Comparison of ENCODE assay signal across 17 cellular contexts in genomic region chr15:62063851-62064635, GRCh38. TPM values are rescaled to one million over a fixed set of nuclear protein-coding genes. Genes with fewer than 3 reads are reported as not detected.
DNase-seq lines count a peak whose midpoint lies in the region; ATAC-seq and TF ChIP-seq lines count a peak whose summit lies in the region.
"Had no signal": no experiment of that assay in that cellular context is flagged by ENCODE, and none has a peak within 500 bp of the region (broad histone marks: within the 10 kb centered on the region; RNA-seq: fewer than 3 reads in every experiment).

No MANE protein-coding gene starts in this region.

- intact Hi-C loops in A673 (cut with micrococcal nuclease; ENCODE audit: unreplicated experiment), result loop anchor here (10.0 kb wide), 1 partner anchor 241 kb away; no protein-coding TSS in a partner anchor

- TF ChIP-seq CTCF in chondrocyte (IDR thresholded peaks at IDR 0.05) (no peak), upper lobe of left lung (IDR thresholded peaks at IDR 0.05) (no peak), A673 (conservative IDR thresholded peaks at IDR 0.05; ENCODE audit: low read depth, low read length) (no peak)

- H3K4me1 Mint-ChIP-seq in chondrocyte (ENCODE audit: low read depth), result peaks cover 47% of the 10 kb centered on the region

- CTCF ChIA-PET in A673 (lab: Charles Lee), result no interaction called here

- H3K27ac ChIP-seq in upper lobe of left lung, result peak overlapping the region in 3 of 4 donors; percentile 23 to 58 (median 56)
- no peak overlapping the region for H3K27ac ChIP-seq in A673 (ENCODE audit: low read depth, low read length, poor library complexity, severe bottlenecking)

- no TSS peak for BruUV-seq in A673 (replicated peaks; lab: Mats Ljungman, UMichigan)

- peak; percentile 25 for DNase-seq in M059J (ENCODE audit: low read depth)
- no peak for DNase-seq in chondrocyte (ENCODE audit: low spot score)
- DNase-seq in kidney tubule cell (ENCODE audit: low spot score), result peak; percentile 68
- peak in 1 of 2 donors; percentile 39 for DNase-seq in upper lobe of left lung
- DNase-seq in stimulated activated CD8-positive, alpha-beta memory T cell treated with anti-CD3 and anti-CD28 coated beads, Interleukin-4, amount 100 ng/mL, for 48 hours, result no peak
- DNase-seq in A673 (ENCODE audit: low spot score), result no peak
- DNase-seq: activated CD4-positive, CD25-positive, alpha-beta regulatory T cell treated with anti-CD3 and anti-CD28 coated beads, Interleukin-2, amount 50 U/mL, for 72 hours; activated T-cell treated with anti-CD3 and anti-CD28 coated beads for 4 hours; CD8-positive, alpha-beta memory T cell; mucosa of descending colon; NCI-H1417 treated with DMSO at 0.1 percent for 48 hours; NCI-H446; stimulated activated CD4-positive, alpha-beta T cell treated with anti-CD3 and anti-CD28 coated beads, Interleukin-2, amount 100 ng/mL, for 24 hours had no signal

- TF ChIP-seq POLR2A in upper lobe of left lung (IDR thresholded peaks at IDR 0.05), result no peak

- POLR2A ChIA-PET in A673 (lab: Charles Lee; ENCODE audit: low non-redundant PET), result no interaction called here

- H3K4me3 Mint-ChIP-seq in chondrocyte (ENCODE audit: unreplicated experiment), result no peak overlapping the region
- H3K4me3 Mint-ChIP-seq: activated naive CD8-positive, alpha-beta T cell had no signal

- H3K27ac Mint-ChIP-seq in chondrocyte (ENCODE audit: unreplicated experiment), result peak overlapping the region; percentile 82
- H3K27ac Mint-ChIP-seq: activated naive CD8-positive, alpha-beta T cell had no signal

- H3K36me3 Mint-ChIP-seq in chondrocyte (ENCODE audit: low read depth), result no peaks in the 10 kb centered on the region
- H3K36me3 Mint-ChIP-seq: activated naive CD8-positive, alpha-beta T cell had no signal

- peaks cover 21% of the 10 kb centered on the region for H3K27me3 Mint-ChIP-seq in chondrocyte (ENCODE audit: low read depth)

- no peaks in the 10 kb centered on the region for H3K9me3 Mint-ChIP-seq in chondrocyte (ENCODE audit: low read depth)
- H3K9me3 Mint-ChIP-seq: CD8-positive, alpha-beta memory T cell had no signal

- H3K9me3 ChIP-seq in upper lobe of left lung (no peaks in the 10 kb centered on the region), A673 (ENCODE audit: low read depth, low read length, poor library complexity, severe bottlenecking) (no peaks in the 10 kb centered on the region)
- H3K9me3 ChIP-seq: mucosa of descending colon had no signal

- H3K27me3 ChIP-seq in upper lobe of left lung (no peaks in the 10 kb centered on the region), A673 (replicated peaks; ENCODE audit: insufficient read depth, low read depth, low read length, poor library complexity) (peaks cover 5% of the 10 kb centered on the region)

- H3K4me3 ChIP-seq in upper lobe of left lung (no peak overlapping the region), A673 (ENCODE audit: low read depth, low read length, poor library complexity, severe bottlenecking) (no peak overlapping the region)
- H3K4me3 ChIP-seq: mucosa of descending colon had no signal

- peaks cover 20 to 36% (median 29%) of the 10 kb centered on the region in 4 donors for H3K4me1 ChIP-seq in upper lobe of left lung
- H3K4me1 ChIP-seq in A673 (ENCODE audit: insufficient read depth, low read length, poor library complexity, severe bottlenecking), result peaks cover 22% of the 10 kb centered on the region

- WGBS in upper lobe of left lung, 2 donors, result 61 to 72% methylated on average over 6 of the region's 6 CpGs

- TF ChIP-seq EP300 in upper lobe of left lung (IDR thresholded peaks at IDR 0.05), result peak in 1 of 4 donors; percentile 29

- no peaks in the 10 kb centered on the region for H3K36me3 ChIP-seq in upper lobe of left lung
- H3K36me3 ChIP-seq in A673 (ENCODE audit: insufficient read depth, low read length, poor library complexity, severe bottlenecking), result no peaks in the 10 kb centered on the region

- ATAC-seq in upper lobe of left lung (ENCODE audit: low FRiP score in 2 of 2) (no peak), GM18870 (IDR thresholded peaks at IDR 0.05; ENCODE audit: unreplicated experiment) (no peak)
- ATAC-seq: mucosa of descending colon had no signal

RNA-seq across cellular contexts. Expression of gene C2CD4A, which starts 2.7 kb away (rescaled TPM):
- 0.05 TPM in 1 of 2 replicates, not detected in the other for total RNA-seq in M059J (2014; rRNA removed; shearing (Covaris generic))
- total RNA-seq in chondrocyte (0.10 TPM in 1 of 3 replicates, not detected in the others), upper lobe of left lung (under 1 TPM in 3 of 6 donors, not detected in 3; 0.15 to 0.33 (median 0.24) TPM), A673 (2021) (0.22 and 0.34 TPM in 2 replicates)
- total RNA-seq: posterior vena cava; T-helper 1 cell treated with Interleukin-12 subunit alpha and Interleukin-12 subunit beta and Interleukin-4 antibody, amounts not matched to agents 30 ng/mL and 1 ng/mL, for 36 hours had no signal

RNA-seq across cellular contexts. Expression of gene VPS13C, which starts 3.8 kb away (rescaled TPM):
- total RNA-seq in M059J (2014; rRNA removed; shearing (Covaris generic)), result 9.8 and 12.5 TPM in 2 replicates
- total RNA-seq in chondrocyte, result 46.0 to 53.0 TPM (median 49.2 TPM) in 3 replicates
- total RNA-seq in upper lobe of left lung, result 100 to 1,000 TPM in 3 of 6 donors, 10 to 100 TPM in 3; 73.7 to 180 (median 97.4) TPM
- 30.7 and 31.0 TPM in 2 replicates for total RNA-seq in A673 (2021)

Comparison
In these comparisons a context has a peak if more than half of its experiments do, and no peak if none do; other contexts are left out.
1. DNase-seq: peak in M059J (single experiment) and kidney tubule cell (single experiment); none in chondrocyte (single experiment), stimulated activated CD8-positive, alpha-beta memory T cell treated with anti-CD3 and anti-CD28 coated beads, Interleukin-4, amount 100 ng/mL, for 48 hours (single experiment) and A673 (single experiment).